ENCODE assay signal across 1 cellular context in the genomic region with DNA sequence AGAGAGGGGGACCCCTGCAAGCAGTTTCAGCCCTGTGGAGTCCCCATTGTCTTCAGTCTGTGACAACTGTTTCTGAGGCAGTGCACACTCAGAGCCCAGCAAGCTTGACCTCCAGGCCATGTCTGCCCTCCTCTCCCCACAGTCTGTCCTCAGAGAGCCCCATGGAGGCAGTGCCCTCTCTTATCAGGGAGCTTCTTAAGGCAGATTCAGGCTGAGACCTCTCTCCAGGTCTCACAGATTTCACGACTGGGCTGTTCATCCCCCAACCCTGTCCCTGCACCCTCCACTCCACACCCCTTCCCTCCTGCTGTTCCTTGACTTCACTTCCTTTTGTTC.
TF ChIP-seq lines count a peak whose summit lies in the region.

No MANE protein-coding gene starts in this region.

TF ChIP-seq in H1, 55 proteins besides CTCF, POLR2A, EP300 and RAD21 (continued from another document):
- TF ChIP-seq CTBP2 (IDR thresholded peaks at IDR 0.05; ENCODE audit: borderline replicate concordance, insufficient read depth, insufficient read length, low read length), result no peak
- no peak for TF ChIP-seq KDM1A (IDR thresholded peaks at IDR 0.05; ENCODE audit: borderline replicate concordance, low read length)
- no peak for TF ChIP-seq SUZ12 (IDR thresholded peaks at IDR 0.05; ENCODE audit: low read length)
- no peak for TF ChIP-seq RBBP5 (IDR thresholded peaks at IDR 0.05; ENCODE audit: borderline replicate concordance, low read depth, low read length)
- no peak for TF ChIP-seq JUND (IDR thresholded peaks at IDR 0.05; ENCODE audit: low read length)
- no peak for TF ChIP-seq TCF12 (IDR thresholded peaks at IDR 0.05; ENCODE audit: low read depth, low read length)
- TF ChIP-seq TBP (IDR thresholded peaks at IDR 0.05; ENCODE audit: low read depth, low read length), result no peak
- no peak for TF ChIP-seq TAF7 (optimal IDR thresholded peaks at IDR 0.05; ENCODE audit: borderline replicate concordance, low read depth, low read length)
- no peak for TF ChIP-seq FOSL1 (IDR thresholded peaks at IDR 0.05; ENCODE audit: insufficient read depth, low read depth, low read length)
- TF ChIP-seq SIRT6 (IDR thresholded peaks at IDR 0.05; ENCODE audit: low read length), result no peak
- no peak for TF ChIP-seq SP4 (IDR thresholded peaks at IDR 0.05; ENCODE audit: low read length)
- no peak for TF ChIP-seq TAF1 (IDR thresholded peaks at IDR 0.05; ENCODE audit: low read depth, low read length)
- no peak for TF ChIP-seq BRCA1 (IDR thresholded peaks at IDR 0.05; ENCODE audit: low read depth, low read length)
